Comparison of ENCODE assay signal across 13 cellular contexts in the genomic region with DNA sequence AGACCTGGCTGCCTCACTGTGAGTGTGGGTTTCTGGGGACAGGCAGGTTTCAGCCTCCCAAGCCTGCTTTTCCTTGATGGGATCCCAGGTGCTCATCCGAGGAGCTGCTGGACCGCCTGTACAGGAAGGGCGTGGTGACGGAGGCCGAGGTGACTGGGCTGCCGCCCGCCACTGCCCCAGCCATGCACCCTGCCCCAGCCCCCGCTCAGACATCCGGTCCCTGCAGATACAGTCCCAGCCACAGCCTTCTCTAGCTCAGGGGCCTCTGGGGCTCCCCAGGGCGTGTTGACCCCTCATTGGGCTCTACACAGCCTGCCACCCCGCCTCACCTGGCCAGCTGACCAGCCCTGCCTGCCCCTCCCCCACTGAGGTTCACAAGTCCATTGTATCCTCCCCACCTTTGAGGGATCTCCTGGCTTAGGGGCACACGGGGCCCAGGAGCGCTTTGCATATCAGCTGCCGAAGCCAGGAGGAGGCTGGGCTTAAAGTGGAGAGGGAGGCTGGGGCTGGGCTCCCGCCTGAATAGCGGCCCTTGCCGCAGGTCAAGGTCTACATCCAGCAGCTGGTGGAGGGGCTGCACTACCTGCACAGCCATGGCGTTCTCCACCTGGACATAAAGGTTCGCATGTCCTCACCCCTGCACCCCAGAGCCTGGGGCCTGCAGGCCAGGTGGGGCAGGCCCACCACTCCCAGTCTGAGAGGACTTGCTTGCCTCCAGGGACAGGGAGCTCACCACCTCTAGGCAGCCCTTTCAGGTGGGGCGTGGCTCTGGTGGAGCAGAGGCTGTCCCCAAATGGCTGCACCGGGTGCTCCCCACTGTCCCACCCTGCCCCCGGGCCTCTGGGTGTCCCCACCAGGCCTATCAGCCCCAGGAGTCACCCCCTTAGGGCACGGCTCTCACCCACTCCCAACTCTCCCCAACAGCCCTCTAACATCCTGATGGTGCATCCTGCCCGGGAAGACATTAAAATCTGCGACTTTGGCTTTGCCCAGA. TPM values are rescaled to one million over a fixed set of nuclear protein-coding genes. Genes with fewer than 3 reads are reported as not detected.
DNase-seq lines count a peak whose midpoint lies in the region; ATAC-seq and TF ChIP-seq lines count a peak whose summit lies in the region.
"Had no signal": no experiment of that assay in that cellular context is flagged by ENCODE, and none has a peak within 500 bp of the region (broad histone marks: within the 10 kb centered on the region; RNA-seq: fewer than 3 reads in every experiment).

No MANE protein-coding gene starts in this region.

- H3K27ac ChIP-seq in BLaER1 treated with 17β-estradiol and CSF1 and Interleukin-3, amounts not matched to agents 10 nM and 100 nM, result no peak overlapping the region
- H3K27ac ChIP-seq in H9 (ENCODE audit: insufficient read length, low read depth, low read length), result no peak overlapping the region
- H3K27ac ChIP-seq in WERI-Rb-1, result no peak overlapping the region
- H3K27ac ChIP-seq in left lung, result no peak overlapping the region
- no peak overlapping the region for H3K27ac ChIP-seq in naive thymus-derived CD4-positive, alpha-beta T cell (ENCODE audit: low read depth, low read length)
- H3K27ac ChIP-seq: C4-2B had no signal

- DNase-seq in H9, result peak; percentile 50
- peak; percentile 24 for DNase-seq in WERI-Rb-1
- peak; percentile 29 to 67 for DNase-seq in left lung
- DNase-seq in HK-2 (ENCODE audit: unreplicated experiment), result no peak
- no peak for DNase-seq in NCI-H1092 (lab: John Stamatoyannopoulos, UW)
- DNase-seq in naive thymus-derived CD4-positive, alpha-beta T cell, result no peak
- DNase-seq: activated CD4-positive, alpha-beta T cell treated with anti-CD3 and anti-CD28 coated beads, Interleukin-2, amount 10 ng/mL, durations not matched to agents 24 days and 14 days; dermis blood vessel endothelial cell had no signal

- H4K91ac ChIP-seq in H9 (ENCODE audit: insufficient read length, low read depth, low read length), result no peak overlapping the region

- peak overlapping the region in 1 of 2 experiments; percentile 55; a peak in 1 of 5 replicates for H3K4me3 Mint-ChIP-seq in H9
- H3K4me3 Mint-ChIP-seq in naive thymus-derived CD4-positive, alpha-beta T cell, result no peak overlapping the region
- H3K4me3 Mint-ChIP-seq: activated CD4-positive, alpha-beta T cell treated with anti-CD3 and anti-CD28 coated beads, Interleukin-2, amount 10 ng/mL, durations not matched to agents 24 days and 14 days; activated naive CD4-positive, alpha-beta T cell treated with anti-CD3 and anti-CD28 coated beads, Interleukin-2, amount 50 U/mL, for 24 hours had no signal

- no peak for TF ChIP-seq CTCF in H9 (conservative IDR thresholded peaks at IDR 0.05)
- no peak for TF ChIP-seq CTCF in WERI-Rb-1 (IDR thresholded peaks at IDR 0.05; ENCODE audit: low read depth, low read length)
- TF ChIP-seq CTCF in left lung (IDR thresholded peaks at IDR 0.05), result no peak

- no peak overlapping the region for H4K8ac ChIP-seq in H9 (replicated peaks; ENCODE audit: insufficient read length, low read depth, low read length)

- no CpG with 5 or more reads among the region's 25 CpGs for WGBS in H9 (ENCODE audit: extremely low coverage, insufficient read length, low lambda C conversion rate)

- no peak overlapping the region for H2AFZ ChIP-seq in H9 (ENCODE audit: low read length)

- H3T11ph ChIP-seq in H9 (ENCODE audit: low read length), result no peak overlapping the region

- no peaks in the 10 kb centered on the region for H3K23me2 ChIP-seq in H9 (ENCODE audit: insufficient read length, low read depth, low read length, poor library complexity, severe bottlenecking)

- no peak for TF ChIP-seq POLR2A in GM18505 (IDR thresholded peaks at IDR 0.05; ENCODE audit: borderline replicate concordance, extremely low read depth, insufficient read depth, insufficient read length)

- H2BK5ac ChIP-seq in H9 (ENCODE audit: insufficient read length, low read length), result no peak overlapping the region

- POLR2A ChIA-PET in naive thymus-derived CD4-positive, alpha-beta T cell (lab: Charles Lee), result no interaction called here

- H2BK15ac ChIP-seq in H9 (ENCODE audit: low read depth, low read length), result no peak overlapping the region

- no peak overlapping the region for H3K56ac ChIP-seq in H9 (ENCODE audit: insufficient read length, low read depth, low read length)

- peaks cover 5% of the 10 kb centered on the region for H3K27me3 Mint-ChIP-seq in H9 (ENCODE audit: low read depth)
- H3K27me3 Mint-ChIP-seq in naive thymus-derived CD4-positive, alpha-beta T cell, result no peaks in the 10 kb centered on the region
- H3K27me3 Mint-ChIP-seq: activated CD4-positive, alpha-beta T cell treated with anti-CD3 and anti-CD28 coated beads, Interleukin-2, amount 10 ng/mL, durations not matched to agents 24 days and 14 days; activated naive CD4-positive, alpha-beta T cell treated with anti-CD3 and anti-CD28 coated beads, Interleukin-2, amount 50 U/mL, for 24 hours had no signal

- H3K9me3 Mint-ChIP-seq in H9, result no peaks in the 10 kb centered on the region
- no peaks in the 10 kb centered on the region for H3K9me3 Mint-ChIP-seq in naive thymus-derived CD4-positive, alpha-beta T cell
- H3K9me3 Mint-ChIP-seq: activated CD4-positive, alpha-beta T cell treated with anti-CD3 and anti-CD28 coated beads, Interleukin-2, amount 10 ng/mL, durations not matched to agents 24 days and 14 days; activated naive CD4-positive, alpha-beta T cell treated with anti-CD3 and anti-CD28 coated beads, Interleukin-2, amount 50 U/mL, for 24 hours had no signal

- H2AK5ac ChIP-seq in H9 (ENCODE audit: insufficient read length, low read length), result no peak overlapping the region

- CTCF ChIA-PET in naive thymus-derived CD4-positive, alpha-beta T cell (lab: Charles Lee), result no interaction called here

- H3K9me3 ChIP-seq in BLaER1 treated with 17β-estradiol and CSF1 and Interleukin-3, amounts not matched to agents 10 nM and 100 nM (replicated peaks in 1 of 11), result no peaks in the 10 kb centered on the region
- no peaks in the 10 kb centered on the region for H3K9me3 ChIP-seq in H9 (ENCODE audit: control insufficient read depth, low read depth, low read length)
- no peaks in the 10 kb centered on the region for H3K9me3 ChIP-seq in WERI-Rb-1 (ENCODE audit: severe bottlenecking)
- no peaks in the 10 kb centered on the region for H3K9me3 ChIP-seq in left lung
- H3K9me3 ChIP-seq in naive thymus-derived CD4-positive, alpha-beta T cell (ENCODE audit: control insufficient read depth in 2 of 3, low read length in 3 of 3), result no peaks in the 10 kb centered on the region

- no peaks in the 10 kb centered on the region for H3K79me2 ChIP-seq in H9 (ENCODE audit: insufficient read depth, low read length)

- no peaks in the 10 kb centered on the region for H3K36me3 ChIP-seq in BLaER1 treated with 17β-estradiol and CSF1 and Interleukin-3, amounts not matched to agents 10 nM and 100 nM
- H3K36me3 ChIP-seq in WERI-Rb-1 (no peaks in the 10 kb centered on the region), left lung (no peaks in the 10 kb centered on the region)
- H3K36me3 ChIP-seq in naive thymus-derived CD4-positive, alpha-beta T cell (ENCODE audit: control insufficient read depth in 2 of 3, insufficient read depth in 3 of 3, low read length in 3 of 3), result no peaks in the 10 kb centered on the region

- peak overlapping the region in 7 of 11 experiments; percentile 4 to 75 (median 38); a peak in 9 of 22 replicates for H3K4me2 ChIP-seq in BLaER1 treated with 17β-estradiol and CSF1 and Interleukin-3, amounts not matched to agents 10 nM and 100 nM
- H3K4me2 ChIP-seq in H9 (ENCODE audit: insufficient read depth, insufficient read length, low read length), result no peak overlapping the region
- H3K4me2 ChIP-seq: smooth muscle cell had no signal

- H3K4ac ChIP-seq in H9 (ENCODE audit: low read depth, low read length), result no peak overlapping the region

- peaks cover 0 to 35% (median 0%) of the 10 kb centered on the region in 11 experiments; a peak in 4 of 22 replicates for H4K20me1 ChIP-seq in BLaER1 treated with 17β-estradiol and CSF1 and Interleukin-3, amounts not matched to agents 10 nM and 100 nM
- no peaks in the 10 kb centered on the region for H4K20me1 ChIP-seq in H9 (ENCODE audit: control insufficient read depth, insufficient read depth, insufficient read length)

- peak overlapping the region in 1 of 3 experiments; percentile 23; a peak in 1 of 7 replicates for H3K27ac Mint-ChIP-seq in H9
- H3K27ac Mint-ChIP-seq in naive thymus-derived CD4-positive, alpha-beta T cell, result no peak overlapping the region
- H3K27ac Mint-ChIP-seq: activated CD4-positive, alpha-beta T cell treated with anti-CD3 and anti-CD28 coated beads, Interleukin-2, amount 10 ng/mL, durations not matched to agents 24 days and 14 days; activated naive CD4-positive, alpha-beta T cell treated with anti-CD3 and anti-CD28 coated beads, Interleukin-2, amount 50 U/mL, for 24 hours had no signal

- no peak overlapping the region for H2BK12ac ChIP-seq in H9 (ENCODE audit: insufficient read length, low read depth, low read length)

- H3K36me3 Mint-ChIP-seq in H9 (ENCODE audit: insufficient read depth in 1 of 3, low read depth in 3 of 3), result no peaks in the 10 kb centered on the region
- no peaks in the 10 kb centered on the region for H3K36me3 Mint-ChIP-seq in naive thymus-derived CD4-positive, alpha-beta T cell

- no peaks in the 10 kb centered on the region for H3K79me1 ChIP-seq in H9 (ENCODE audit: insufficient read depth, low read depth, low read length, poor library complexity, severe bottlenecking)

- H4K5ac ChIP-seq in H9 (ENCODE audit: insufficient read length, low read depth, low read length), result no peak overlapping the region

- ATAC-seq in left lung, result no peak
- ATAC-seq in GM18505 (IDR thresholded peaks at IDR 0.05; ENCODE audit: unreplicated experiment), result no peak
- ATAC-seq in naive thymus-derived CD4-positive, alpha-beta T cell, result no peak

- no peak overlapping the region for H3K18ac ChIP-seq in H9 (ENCODE audit: insufficient read length, low read depth, low read length)

- peaks cover 4 to 43% (median 38%) of the 10 kb centered on the region in 10 experiments; a peak in 19 of 20 replicates for H3K4me1 ChIP-seq in BLaER1 treated with 17β-estradiol and CSF1 and Interleukin-3, amounts not matched to agents 10 nM and 100 nM
- H3K4me1 ChIP-seq in H9 (ENCODE audit: insufficient read depth, low read length), result no peaks in the 10 kb centered on the region
- no peaks in the 10 kb centered on the region for H3K4me1 ChIP-seq in left lung
- H3K4me1 ChIP-seq in naive thymus-derived CD4-positive, alpha-beta T cell (ENCODE audit: control insufficient read depth in 2 of 2, insufficient read depth in 2 of 2, low read length in 2 of 2), result no peaks in the 10 kb centered on the region

- intact Hi-C loops in left lung (cut with DNase I), result no loop called here
- intact Hi-C loops in naive thymus-derived CD4-positive, alpha-beta T cell (cut with micrococcal nuclease), result no loop called here

- H3K27me3 ChIP-seq in BLaER1 treated with 17β-estradiol and CSF1 and Interleukin-3, amounts not matched to agents 10 nM and 100 nM, result no peaks in the 10 kb centered on the region
- H3K27me3 ChIP-seq in H9 (ENCODE audit: insufficient read depth, low read length), result no peaks in the 10 kb centered on the region; the same call in 1 of the 2 replicates
- H3K27me3 ChIP-seq in WERI-Rb-1 (ENCODE audit: insufficient read depth, low read depth, severe bottlenecking), result no peaks in the 10 kb centered on the region
- peaks cover 0 to 20% of the 10 kb centered on the region in 2 donors for H3K27me3 ChIP-seq in left lung
- H3K27me3 ChIP-seq in naive thymus-derived CD4-positive, alpha-beta T cell (ENCODE audit: control insufficient read depth in 2 of 2, insufficient read depth in 2 of 2, low read length in 2 of 2), result no peaks in the 10 kb centered on the region

- no peak overlapping the region for H2BK120ac ChIP-seq in H9 (ENCODE audit: low read depth, low read length, poor library complexity, severe bottlenecking)

- H3K9ac ChIP-seq in BLaER1 treated with 17β-estradiol and CSF1 and Interleukin-3, amounts not matched to agents 10 nM and 100 nM, result no peak overlapping the region
- H3K9ac ChIP-seq in H9 (ENCODE audit: extremely low read depth, insufficient read length, low read length), result no peak overlapping the region

- H2BK20ac ChIP-seq in H9 (ENCODE audit: low read depth, low read length, poor library complexity, severe bottlenecking), result no peak overlapping the region

- H3K4me3 ChIP-seq in BLaER1 treated with 17β-estradiol and CSF1 and Interleukin-3, amounts not matched to agents 10 nM and 100 nM, result no peak overlapping the region
- H3K4me3 ChIP-seq in WERI-Rb-1 (ENCODE audit: low read depth, low read length) (no peak overlapping the region), left lung (no peak overlapping the region)
- no peak overlapping the region for H3K4me3 ChIP-seq in naive thymus-derived CD4-positive, alpha-beta T cell (ENCODE audit: low read length)
- H3K4me3 ChIP-seq: smooth muscle cell had no signal

- H3K4me1 Mint-ChIP-seq in H9, result peaks cover 3 to 11% of the 10 kb centered on the region in 2 experiments; a peak in 2 of 4 replicates
- H3K4me1 Mint-ChIP-seq in naive thymus-derived CD4-positive, alpha-beta T cell, result peaks cover 0 to 2% (median 0%) of the 10 kb centered on the region in 7 donors
- H3K4me1 Mint-ChIP-seq: activated CD4-positive, alpha-beta T cell treated with anti-CD3 and anti-CD28 coated beads, Interleukin-2, amount 10 ng/mL, durations not matched to agents 24 days and 14 days; activated naive CD4-positive, alpha-beta T cell treated with anti-CD3 and anti-CD28 coated beads, Interleukin-2, amount 50 U/mL, for 24 hours had no signal

- H3K23ac ChIP-seq in H9 (ENCODE audit: insufficient read length, low read depth, low read length), result no peak overlapping the region

- H3K14ac ChIP-seq in H9 (ENCODE audit: insufficient read depth, low read length), result no peak overlapping the region

RNA-seq across cellular contexts. Expression of a gene that starts 38.5 kb away (rescaled TPM):
- total RNA-seq in H9 (2021) (38.1 and 41.4 TPM in 2 replicates), left lung (10 to 100 TPM; 21.5 to 27.1 TPM)
- total RNA-seq in naive thymus-derived CD4-positive, alpha-beta T cell, result 10 to 100 TPM; 36.0 to 64.9 (median 48.2) TPM
- polyA plus RNA-seq in naive thymus-derived CD4-positive, alpha-beta T cell, result 10 to 100 TPM; 11.8 to 22.4 TPM

RNA-seq across cellular contexts. Expression of a gene that starts 48.6 kb away (rescaled TPM):
- total RNA-seq in H9 (2021) (2.8 TPM in 2 replicates), left lung (1 to 10 TPM; 1.3 to 2.9 TPM)
- 1 to 10 TPM in 3 of 5 experiments, under 1 TPM in 2; 0.92 to 2.5 (median 1.8) TPM for total RNA-seq in naive thymus-derived CD4-positive, alpha-beta T cell
- under 1 TPM; 0.18 to 0.44 TPM for polyA plus RNA-seq in naive thymus-derived CD4-positive, alpha-beta T cell
- total RNA-seq: dermis blood vessel endothelial cell had no signal

Comparison
In these comparisons a context has a peak if more than half of its experiments do, and no peak if none do; other contexts are left out.
1. DNase-seq: peak in H9 (single experiment), WERI-Rb-1 (single experiment) and left lung (2 of 2); none in HK-2 (single experiment), NCI-H1092 (single experiment) and naive thymus-derived CD4-positive, alpha-beta T cell (0 of 9).